16 cellular contexts compared by ENCODE assay signal in the genomic region with DNA sequence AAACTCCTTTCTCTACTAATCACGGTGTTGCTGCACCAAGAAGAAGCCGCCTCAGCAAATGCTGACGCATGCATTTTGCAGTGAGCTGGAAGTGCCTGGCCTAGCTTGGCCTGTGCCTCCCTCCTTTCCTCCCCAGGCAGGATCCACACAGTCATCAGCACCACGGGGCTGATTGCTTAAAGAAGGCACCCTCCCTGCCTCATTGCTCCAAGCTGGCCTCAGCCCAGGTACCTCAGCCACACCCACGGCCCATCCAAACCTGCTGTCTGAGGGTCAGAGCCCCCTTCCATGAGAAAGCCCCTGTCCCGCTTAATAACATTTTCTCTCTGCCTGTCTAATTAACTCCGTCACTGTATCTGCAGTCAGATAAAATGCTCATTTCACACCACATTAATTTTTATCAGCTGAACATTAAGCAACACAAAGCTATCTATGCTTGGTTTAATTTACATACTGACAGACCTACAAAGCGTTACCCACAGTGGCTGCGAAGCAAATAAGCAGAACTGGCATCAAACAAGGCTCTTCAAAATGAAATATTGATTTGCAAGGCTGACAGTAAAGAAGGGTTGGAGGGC.
A peak's percentile ranks its signal among the peaks of the same experiment; 100 is the strongest.
DNase-seq lines count a peak whose midpoint lies in the region; ATAC-seq, FAIRE-seq and TF ChIP-seq lines count a peak whose summit lies in the region.
"Had no signal": no experiment of that assay in that cellular context is flagged by ENCODE, and none has a peak within 500 bp of the region (broad histone marks: within the 10 kb centered on the region; RNA-seq: fewer than 3 reads in every experiment).

No MANE protein-coding gene starts in this region.

- peak overlapping the region; percentile 85 for H3K4me3 Mint-ChIP-seq in T-helper 17 cell

- peak overlapping the region; percentile 97 for H3K27ac Mint-ChIP-seq in T-helper 17 cell

- ATAC-seq in left cardiac atrium: peak; percentile 86 to 95
- peak; percentile 74 for ATAC-seq in T-helper 17 cell
- ATAC-seq in GM21390 (IDR thresholded peaks at IDR 0.05; ENCODE audit: unreplicated experiment): no peak
- ATAC-seq in GM21717 (IDR thresholded peaks at IDR 0.05; ENCODE audit: unreplicated experiment): no peak

- H3K4me3 ChIP-seq in kidney (ENCODE audit: low read length in 2 of 2): no peak overlapping the region
- H3K4me3 ChIP-seq: spleen had no signal

- intact Hi-C loops in left cardiac atrium (cut with DNase I): no loop called here
- intact Hi-C loops in cardiac septum (cut with DNase I): no loop called here
- intact Hi-C loops in kidney (cut with DNase I): no loop called here

- peak; percentile 31 for DNase-seq in left cardiac atrium
- no peak for DNase-seq in cardiac septum (ENCODE audit: low spot score)
- peak in 2 of 3 donors; percentile 21 to 25 for DNase-seq in T-helper 17 cell
- DNase-seq in kidney: peak; percentile 59
- peak; percentile 40 for DNase-seq in stimulated activated CD4-positive, alpha-beta T cell treated with anti-CD3 and anti-CD28 coated beads, Interleukin-4, amount 100 ng/mL, for 24 hours
- DNase-seq in nucleus accumbens (lab: John Stamatoyannopoulos, UW): no peak
- DNase-seq: NCI-H1092, NCI-H2107, NCI-H774, spleen had no signal

- no peaks in the 10 kb centered on the region for H3K27me3 Mint-ChIP-seq in T-helper 17 cell

- no peak for TF ChIP-seq CTCF in kidney (IDR thresholded peaks at IDR 0.05; ENCODE audit: borderline replicate concordance, extremely low read depth, insufficient read depth)

- no peak for FAIRE-seq in kidney (lab: Jason Lieb, UNC)
- FAIRE-seq: colon, G401.6, GM12892 had no signal

- H3K9me3 ChIP-seq in T-helper 17 cell (ENCODE audit: control insufficient read depth, low read length, poor library complexity, severe bottlenecking): no peaks in the 10 kb centered on the region
- H3K9me3 ChIP-seq in kidney (ENCODE audit: control insufficient read depth in 1 of 2, low read length in 2 of 2): peaks cover 0 to 6% of the 10 kb centered on the region in 2 donors

- no peaks in the 10 kb centered on the region for H3K36me3 Mint-ChIP-seq in T-helper 17 cell (ENCODE audit: low read depth)

- no peak overlapping the region for H3K9ac ChIP-seq in kidney (ENCODE audit: low read length in 2 of 2)

- peaks cover 0 to 3% of the 10 kb centered on the region in 2 donors for H3K4me1 ChIP-seq in kidney (ENCODE audit: control insufficient read depth in 1 of 2, insufficient read depth in 1 of 2, low read depth in 1 of 2, low read length in 2 of 2)

- no peaks in the 10 kb centered on the region for H3K36me3 ChIP-seq in kidney (ENCODE audit: control insufficient read depth in 1 of 2, insufficient read depth in 2 of 2, low read length in 2 of 2)
- H3K36me3 ChIP-seq: spleen had no signal

- H3K4me1 Mint-ChIP-seq in T-helper 17 cell: peaks cover 42% of the 10 kb centered on the region

- H3K27ac ChIP-seq in kidney (ENCODE audit: low read depth in 2 of 2, low read length in 2 of 2): no peak overlapping the region
- H3K27ac ChIP-seq: epithelial cell of prostate had no signal

Comparison
In these comparisons a context has a peak if more than half of its experiments do, and no peak if none do; other contexts are left out.
1. DNase-seq: peak in left cardiac atrium (single experiment), T-helper 17 cell (2 of 3), kidney (single experiment) and stimulated activated CD4-positive, alpha-beta T cell treated with anti-CD3 and anti-CD28 coated beads, Interleukin-4, amount 100 ng/mL, for 24 hours (single experiment); none in cardiac septum (single experiment) and nucleus accumbens (0 of 56).
2. ATAC-seq: peak in left cardiac atrium (2 of 2) and T-helper 17 cell (single experiment); none in GM21390 (single experiment) and GM21717 (single experiment).